14 cellular contexts compared by ENCODE assay signal in genomic region chr7:101614939-101615302, GRCh38. TPM values are rescaled to one million over a fixed set of nuclear protein-coding genes. Genes with fewer than 3 reads are reported as not detected.
DNase-seq lines count a peak whose midpoint lies in the region; ATAC-seq and TF ChIP-seq lines count a peak whose summit lies in the region.
"Had no signal": no experiment of that assay in that cellular context is flagged by ENCODE, and none has a peak within 500 bp of the region (broad histone marks: within the 10 kb centered on the region; RNA-seq: fewer than 3 reads in every experiment).

No MANE protein-coding gene starts in this region.

- H3K27me3 ChIP-seq in upper lobe of left lung (no peaks in the 10 kb centered on the region), adrenal gland (peaks cover 4% of the 10 kb centered on the region)
- H3K27me3 ChIP-seq: neutrophil, thyroid gland had no signal

- TF ChIP-seq CTCF in upper lobe of left lung (IDR thresholded peaks at IDR 0.05) = no peak
- no peak for TF ChIP-seq CTCF in adrenal gland (IDR thresholded peaks at IDR 0.05)

- no peak overlapping the region for H3K27ac ChIP-seq in upper lobe of left lung
- no peak overlapping the region for H3K27ac ChIP-seq in adrenal gland
- H3K27ac ChIP-seq: neutrophil, thyroid gland had no signal

- TF ChIP-seq EP300 in upper lobe of left lung (IDR thresholded peaks at IDR 0.05) = no peak

- TF ChIP-seq POLR2A in upper lobe of left lung (IDR thresholded peaks at IDR 0.05) (no peak), adrenal gland (IDR thresholded peaks at IDR 0.05) (no peak)

- no peaks in the 10 kb centered on the region for H3K9me3 ChIP-seq in upper lobe of left lung
- H3K9me3 ChIP-seq in adrenal gland (replicated peaks in 1 of 3) = no peaks in the 10 kb centered on the region
- H3K9me3 ChIP-seq: neutrophil, thyroid gland had no signal

- H3K36me3 ChIP-seq in upper lobe of left lung (no peaks in the 10 kb centered on the region), adrenal gland (replicated peaks in 1 of 2) (no peaks in the 10 kb centered on the region)
- H3K36me3 ChIP-seq: neutrophil, thyroid gland had no signal

- DNase-seq in SKM-1 treated with dmso at 0.1 percent for 144 hours (lab: John Stamatoyannopoulos, UW; ENCODE audit: unreplicated experiment) (peak; percentile 3), SKM-1 (lab: John Stamatoyannopoulos, UW; ENCODE audit: unreplicated experiment) (no peak), kidney tubule cell (ENCODE audit: low spot score) (peak; percentile 23), upper lobe of left lung (peak in 1 of 2 donors; percentile 24), NCI-H1436 treated with DMSO at 0.1 percent for 48 hours (lab: John Stamatoyannopoulos, UW) (no peak), adrenal gland (no peak)
- DNase-seq: effector memory CD8-positive, alpha-beta T cell; NCI-H1092; NCI-H510A treated with DMSO at 0.1 percent for 48 hours; stimulated activated CD4-positive, alpha-beta T cell treated with anti-CD3 and anti-CD28 coated beads, Interleukin-12 subunit alpha, Interleukin-12 subunit beta, amount 100 ng/mL, for 4 hours; thyroid gland had no signal

- ATAC-seq in SK-N-SH treated with all-trans-retinoic acid at 6 μM for 48 hours = peak; percentile 64
- peak; percentile 16 to 60 for ATAC-seq in upper lobe of left lung (ENCODE audit: low FRiP score in 2 of 2)
- no peak for ATAC-seq in GM21619 (IDR thresholded peaks at IDR 0.05; ENCODE audit: unreplicated experiment)
- ATAC-seq: effector memory CD8-positive, alpha-beta T cell had no signal

- 65 to 74% methylated on average over 8 to 9 of the region's 9 CpGs for WGBS in upper lobe of left lung, 2 donors
- WGBS in adrenal gland, 4 donors = 64 to 73% (median 67%) methylated on average over 6 to 9 of the region's 9 CpGs

- no peak overlapping the region for H3K4me3 ChIP-seq in upper lobe of left lung
- no peak overlapping the region for H3K4me3 ChIP-seq in adrenal gland
- H3K4me3 ChIP-seq: thyroid gland had no signal

- intact Hi-C loops in adrenal gland (cut with DNase I) = no loop called here

- H3K4me1 ChIP-seq in upper lobe of left lung (no peaks in the 10 kb centered on the region), adrenal gland (replicated peaks in 1 of 2) (no peaks in the 10 kb centered on the region)
- H3K4me1 ChIP-seq: thyroid gland had no signal

TF ChIP-seq in SK-N-SH treated with all-trans-retinoic acid at 6 μM for 48 hours, 23 proteins besides CTCF, POLR2A, EP300 and RAD21:
- TF ChIP-seq PPARA (CRISPR knock-in tag; IDR thresholded peaks at IDR 0.05; ENCODE audit: borderline replicate concordance) = no peak
- TF ChIP-seq GLIS3 (CRISPR knock-in tag; IDR thresholded peaks at IDR 0.05) = no peak
- TF ChIP-seq CSDC2 (CRISPR knock-in tag; IDR thresholded peaks at IDR 0.05) = no peak
- TF ChIP-seq BACH2 (CRISPR knock-in tag; IDR thresholded peaks at IDR 0.05; ENCODE audit: borderline replicate concordance) = no peak
- no peak for TF ChIP-seq RARB (CRISPR knock-in tag; IDR thresholded peaks at IDR 0.05)
- no peak for TF ChIP-seq TSHZ2 (CRISPR knock-in tag; IDR thresholded peaks at IDR 0.05)
- TF ChIP-seq ESRRG (CRISPR knock-in tag; IDR thresholded peaks at IDR 0.05) = no peak
- TF ChIP-seq ZNF8 (CRISPR knock-in tag; IDR thresholded peaks at IDR 0.05) = no peak
- no peak for TF ChIP-seq ZFP3 (CRISPR knock-in tag; IDR thresholded peaks at IDR 0.05)
- no peak for TF ChIP-seq ZFP30 (CRISPR knock-in tag; IDR thresholded peaks at IDR 0.05)
- TF ChIP-seq POU6F1 (CRISPR knock-in tag; IDR thresholded peaks at IDR 0.05; ENCODE audit: borderline replicate concordance, low read depth) = no peak
- TF ChIP-seq ARNTL (CRISPR knock-in tag; IDR thresholded peaks at IDR 0.05; ENCODE audit: borderline replicate concordance, low read depth) = no peak
- no peak for TF ChIP-seq SNAI2 (CRISPR knock-in tag; IDR thresholded peaks at IDR 0.05)
- TF ChIP-seq CREB5 (CRISPR knock-in tag; IDR thresholded peaks at IDR 0.05; ENCODE audit: low read depth) = no peak
- TF ChIP-seq ISL1 (CRISPR knock-in tag; IDR thresholded peaks at IDR 0.05) = no peak
- TF ChIP-seq CSRNP3 (CRISPR knock-in tag; IDR thresholded peaks at IDR 0.05) = no peak
- no peak for TF ChIP-seq PATZ1 (CRISPR knock-in tag; IDR thresholded peaks at IDR 0.05; ENCODE audit: borderline replicate concordance)
- TF ChIP-seq ZNF70 (CRISPR knock-in tag; IDR thresholded peaks at IDR 0.05) = no peak
- TF ChIP-seq TOX (CRISPR knock-in tag; IDR thresholded peaks at IDR 0.05; ENCODE audit: borderline replicate concordance) = no peak

RNA-seq across cellular contexts. Expression of gene MYL10, which starts 14.2 kb away (rescaled TPM):
- total RNA-seq in upper lobe of left lung (not detected), adrenal gland (not detected)
- polyA plus RNA-seq in adrenal gland = not detected
- total RNA-seq: thyroid gland had no signal

Comparison
In these comparisons a context has a peak if more than half of its experiments do, and no peak if none do; other contexts are left out.
1. DNase-seq: peak in SKM-1 treated with dmso at 0.1 percent for 144 hours (single experiment) and kidney tubule cell (single experiment); none in SKM-1 (single experiment), NCI-H1436 treated with DMSO at 0.1 percent for 48 hours (single experiment) and adrenal gland (0 of 7).